ENCODE assay signal across 8 cellular contexts in genomic region chr13:91347212-91347995, GRCh38. TPM values are rescaled to one million over a fixed set of nuclear protein-coding genes. Genes with fewer than 3 reads are reported as not detected.
A peak's percentile ranks its signal among the peaks of the same experiment; 100 is the strongest.
DNase-seq lines count a peak whose midpoint lies in the region; ATAC-seq and TF ChIP-seq lines count a peak whose summit lies in the region.

Gene MIR17HG (plus strand): TSS chr13:91347687.

- H3K36me3 Mint-ChIP-seq in activated T-cell treated with anti-CD3 and anti-CD28 coated beads, Interleukin-2, amount 50 U/mL, for 24 hours (ENCODE audit: low read depth): peaks cover 40% of the 10 kb centered on the region

- H3K27me3 Mint-ChIP-seq in activated T-cell treated with anti-CD3 and anti-CD28 coated beads, Interleukin-2, amount 50 U/mL, for 24 hours: no peaks in the 10 kb centered on the region

- H3K36me3 ChIP-seq in Panc1 (ENCODE audit: control insufficient read depth, insufficient read depth, low read length): peaks cover 27% of the 10 kb centered on the region
- no peaks in the 10 kb centered on the region for H3K36me3 ChIP-seq in esophagus (ENCODE audit: control insufficient read depth in 2 of 2, insufficient read depth in 2 of 2, low read length in 1 of 2)
- peaks cover 0 to 13% of the 10 kb centered on the region in 2 donors for H3K36me3 ChIP-seq in muscle layer of duodenum (ENCODE audit: control insufficient read depth in 1 of 2, insufficient read depth in 2 of 2, low read length in 2 of 2)

- WGBS in esophagus, 2 donors: 0 to 1% methylated on average over 79 to 103 of the region's 103 CpGs

- peak within 1 kb of the TSS; percentile 67 for H3K4me3 ChIP-seq in Panc1 (ENCODE audit: low read depth in 2 of 2, low read length in 2 of 2)
- peak within 1 kb of the TSS; percentile 78 to 87 for H3K4me3 ChIP-seq in esophagus (ENCODE audit: low read depth in 1 of 2, low read length in 2 of 2)
- peak within 1 kb of the TSS; percentile 75 to 77 for H3K4me3 ChIP-seq in muscle layer of duodenum (ENCODE audit: low read depth in 1 of 2, low read length in 2 of 2)

- no TSS peak for BruUV-seq in Panc1 (replicated peaks; lab: Mats Ljungman, UMichigan)

- H3K4me1 ChIP-seq in Panc1 (ENCODE audit: control insufficient read depth, insufficient read depth, low read length): peaks cover 9% of the 10 kb centered on the region
- no peaks in the 10 kb centered on the region for H3K4me1 ChIP-seq in esophagus (ENCODE audit: control insufficient read depth in 2 of 2, insufficient read depth in 2 of 2, low read length in 1 of 2)
- peaks cover 3 to 10% of the 10 kb centered on the region in 2 donors for H3K4me1 ChIP-seq in muscle layer of duodenum (ENCODE audit: control insufficient read depth in 1 of 2, insufficient read depth in 2 of 2, low read length in 2 of 2)

- H3K9me3 ChIP-seq in Panc1 (ENCODE audit: control insufficient read depth, insufficient read depth, low read depth, low read length) (no peaks in the 10 kb centered on the region), esophagus (ENCODE audit: control insufficient read depth in 2 of 2, insufficient read depth in 1 of 2, low read depth in 1 of 2, low read length in 1 of 2) (no peaks in the 10 kb centered on the region), muscle layer of duodenum (ENCODE audit: control insufficient read depth in 1 of 2, low read length in 2 of 2) (no peaks in the 10 kb centered on the region)

- POLR2A ChIA-PET in Panc1 (lab: Charles Lee): interaction anchor here (0.6 kb wide), 1 partner anchor 727 kb away, joined by 3 read pairs; no protein-coding TSS in a partner anchor

- H3K27ac Mint-ChIP-seq in activated T-cell treated with anti-CD3 and anti-CD28 coated beads, Interleukin-2, amount 50 U/mL, for 24 hours: peak within 1 kb of the TSS; percentile 99

- TF ChIP-seq CTCF in Panc1 (IDR thresholded peaks at IDR 0.05): no peak

- in situ Hi-C loops in Panc1 (cut with HindIII; ENCODE audit: low pct_unique_long_range_greater_than_20kb, low sequenced_read_pairs): no loop called here

- peaks cover 49% of the 10 kb centered on the region for H3K4me1 Mint-ChIP-seq in activated T-cell treated with anti-CD3 and anti-CD28 coated beads, Interleukin-2, amount 50 U/mL, for 24 hours (ENCODE audit: low read depth)

- intact Hi-C loops in Panc1 (cut with micrococcal nuclease; ENCODE audit: unreplicated experiment): loop anchor here (5.0 kb wide), 1 partner anchor 215 kb away; no protein-coding TSS in a partner anchor

- DNase-seq in DMS53 treated with DMSO at 0.1 percent for 48 hours (lab: John Stamatoyannopoulos, UW; ENCODE audit: unreplicated experiment) (peak; percentile 39), KG1 (lab: John Stamatoyannopoulos, UW) (peak; percentile 82), Panc1 (ENCODE audit: low read depth, low spot score) (peak; percentile 13)
- peak; percentile 93 for DNase-seq in activated T-cell treated with anti-CD3 and anti-CD28 coated beads, Interleukin-2, amount 50 U/mL, for 24 hours
- DNase-seq in stimulated activated CD8-positive, alpha-beta memory T cell treated with anti-CD3 and anti-CD28 coated beads, Interleukin-7, amount 100 ng/mL, for 1 hour (ENCODE audit: low read depth in 2 of 2): peak; percentile 70 to 72

- H3K27me3 ChIP-seq in Panc1 (ENCODE audit: control insufficient read depth, insufficient read depth, low read length): peaks cover 10% of the 10 kb centered on the region; the same call in 1 of the 2 replicates
- no peaks in the 10 kb centered on the region for H3K27me3 ChIP-seq in esophagus (ENCODE audit: control insufficient read depth in 1 of 2, insufficient read depth in 2 of 2, low read length in 2 of 2)
- H3K27me3 ChIP-seq in muscle layer of duodenum (ENCODE audit: low read depth, low read length): no peaks in the 10 kb centered on the region

- peak within 1 kb of the TSS; percentile 51; the same call in 1 of the 2 replicates for H3K27ac ChIP-seq in Panc1 (ENCODE audit: low read length)
- peak within 1 kb of the TSS; percentile 90 to 94 for H3K27ac ChIP-seq in esophagus (ENCODE audit: low read depth in 2 of 2, low read length in 1 of 2)
- peak within 1 kb of the TSS; percentile 56 for H3K27ac ChIP-seq in muscle layer of duodenum (ENCODE audit: low read length)

- peak; percentile 56 for ATAC-seq in GM21737 (IDR thresholded peaks at IDR 0.05; ENCODE audit: unreplicated experiment)
- ATAC-seq in Panc1: peak; percentile 84

- CTCF ChIA-PET in Panc1 (lab: Charles Lee): no interaction called here

- H3K4me3 Mint-ChIP-seq in activated T-cell treated with anti-CD3 and anti-CD28 coated beads, Interleukin-2, amount 50 U/mL, for 24 hours: peak within 1 kb of the TSS; percentile 94

- H3K9me3 Mint-ChIP-seq in activated T-cell treated with anti-CD3 and anti-CD28 coated beads, Interleukin-2, amount 50 U/mL, for 24 hours: no peaks in the 10 kb centered on the region

RNA-seq across cellular contexts. Expression of gene MIR17HG, which starts in this region (rescaled TPM):
- total RNA-seq in Panc1 (2021; ENCODE audit: unreplicated experiment): 3.1 TPM
- polyA plus RNA-seq in Panc1 (2012; ENCODE audit: insufficient read length): 0.34 TPM
- 1 to 10 TPM; 1.7 to 7.2 TPM for polyA plus RNA-seq in esophagus

Comparison
In these comparisons a context has a peak if more than half of its experiments do, and no peak if none do; other contexts are left out.
1. Peak in every context shown above with its lines: DNase-seq, ATAC-seq, H3K4me3 ChIP-seq and H3K27ac ChIP-seq.
2. DNase-seq: peak in every context shown above with its lines; median percentile 93 in activated T-cell treated with anti-CD3 and anti-CD28 coated beads, Interleukin-2, amount 50 U/mL, for 24 hours; 82 in KG1; 71 in stimulated activated CD8-positive, alpha-beta memory T cell treated with anti-CD3 and anti-CD28 coated beads, Interleukin-7, amount 100 ng/mL, for 1 hour; 39 in DMS53 treated with DMSO at 0.1 percent for 48 hours; 13 in Panc1.